In the genomic region with DNA sequence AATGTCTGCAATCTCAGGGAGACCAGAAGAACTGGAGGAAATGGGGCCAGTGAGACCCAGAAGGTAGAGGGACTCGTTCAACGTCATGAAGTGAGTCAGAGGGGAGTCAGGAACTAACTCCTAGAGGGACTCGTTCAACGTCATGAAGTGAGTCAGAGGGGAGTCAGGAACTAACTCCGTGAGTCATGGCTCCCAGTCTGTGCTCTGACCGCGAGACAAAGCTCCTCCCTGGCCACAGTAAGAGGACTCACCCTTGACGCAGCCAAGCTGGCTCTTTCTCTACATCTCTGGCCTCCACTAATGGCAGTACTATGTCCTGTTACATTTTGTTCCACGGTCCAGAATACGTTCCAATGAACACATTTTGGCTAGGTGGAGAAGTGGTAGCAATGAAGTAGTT, we compare ENCODE assay signal across 1 cellular context.
TF ChIP-seq lines count a peak whose summit lies in the region.

No MANE protein-coding gene starts in this region.

TF ChIP-seq in IMR-90, 13 proteins besides CTCF, POLR2A, EP300 and RAD21 (continued from another document):
- TF ChIP-seq MAFK (IDR thresholded peaks at IDR 0.05; ENCODE audit: low read depth, low read length) (no peak), RCOR1 (IDR thresholded peaks at IDR 0.05; ENCODE audit: insufficient replicate concordance, low read length) (no peak), CEBPB (IDR thresholded peaks at IDR 0.05; ENCODE audit: low read depth, low read length) (no peak), FOS (IDR thresholded peaks at IDR 0.05; ENCODE audit: low read depth, low read length) (peak; percentile 99), ELK1 (IDR thresholded peaks at IDR 0.05; ENCODE audit: borderline replicate concordance, low read depth, low read length) (no peak), BHLHE40 (IDR thresholded peaks at IDR 0.05; ENCODE audit: low read depth, low read length) (peak; percentile 45; the same call in 1 of the 2 replicates), NFE2L2 (IDR thresholded peaks at IDR 0.05; ENCODE audit: low read depth, low read length) (no peak), RFX5 (IDR thresholded peaks at IDR 0.05; ENCODE audit: low read depth, low read length) (no peak), CHD1 (IDR thresholded peaks at IDR 0.05; ENCODE audit: low read depth, low read length) (peak; percentile 69; the same call in 1 of the 2 replicates)
